ENCODE assay signal across 8 cellular contexts in the genomic region with DNA sequence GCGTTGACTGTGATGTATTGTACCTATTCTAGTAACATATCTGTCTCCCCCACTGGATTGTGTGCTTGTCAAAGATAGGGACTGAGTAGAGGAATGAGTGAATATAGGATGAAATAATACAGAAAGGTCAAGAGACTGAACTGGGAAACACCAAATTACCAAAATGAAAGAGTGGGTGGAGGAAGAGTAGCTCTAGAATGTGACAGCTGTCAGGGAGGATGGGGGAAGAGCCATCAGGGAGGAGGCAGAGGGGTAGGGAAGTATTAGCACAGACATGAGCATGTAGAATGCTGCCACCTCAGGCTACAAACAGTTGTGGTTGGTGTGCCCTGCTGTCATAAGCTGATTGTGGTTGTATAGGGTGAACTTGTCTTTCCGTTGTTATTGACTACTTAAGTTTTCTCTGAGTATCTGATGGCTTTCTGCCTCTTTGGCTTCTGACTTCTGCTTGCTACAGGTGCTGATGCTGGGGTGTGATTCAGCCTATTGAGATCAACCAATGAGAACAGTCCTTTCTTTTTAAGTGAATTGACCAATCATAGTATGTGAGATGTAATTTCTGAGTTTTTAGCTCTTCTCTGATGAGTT. TPM values are rescaled to one million over a fixed set of nuclear protein-coding genes. Genes with fewer than 3 reads are reported as not detected.
A peak's percentile ranks its signal among the peaks of the same experiment; 100 is the strongest.
DNase-seq lines count a peak whose midpoint lies in the region; ATAC-seq and TF ChIP-seq lines count a peak whose summit lies in the region.

No MANE protein-coding gene starts in this region.

- no peak overlapping the region for H2BK20ac ChIP-seq in H9 (ENCODE audit: low read depth, low read length, poor library complexity, severe bottlenecking)

- no peaks in the 10 kb centered on the region for H3K9me3 Mint-ChIP-seq in HFFc6
- H3K9me3 Mint-ChIP-seq in H9 = no peaks in the 10 kb centered on the region

- no peak overlapping the region for H4K8ac ChIP-seq in H9 (replicated peaks; ENCODE audit: insufficient read length, low read depth, low read length)

- no peak overlapping the region for H3K27ac ChIP-seq in lung (ENCODE audit: low read depth in 1 of 2, low read length in 1 of 2)
- H3K27ac ChIP-seq in H9 (ENCODE audit: insufficient read length, low read depth, low read length) = no peak overlapping the region

- peaks cover 40% of the 10 kb centered on the region for H3K4me1 Mint-ChIP-seq in HFFc6 (ENCODE audit: low read depth)
- H3K4me1 Mint-ChIP-seq in H9 = peaks cover 33 to 36% of the 10 kb centered on the region in 2 experiments

- H3K4me1 ChIP-seq in lung (ENCODE audit: control insufficient read depth in 2 of 2, insufficient read depth in 2 of 2, low read length in 2 of 2) = peaks cover 11 to 34% of the 10 kb centered on the region in 2 donors
- peaks cover 7% of the 10 kb centered on the region; the same call in 1 of the 2 replicates for H3K4me1 ChIP-seq in H9 (ENCODE audit: insufficient read depth, low read length)

- H3K79me1 ChIP-seq in H9 (ENCODE audit: insufficient read depth, low read depth, low read length, poor library complexity, severe bottlenecking) = peaks cover 3% of the 10 kb centered on the region

- H4K5ac ChIP-seq in H9 (ENCODE audit: insufficient read length, low read depth, low read length) = no peak overlapping the region

- no peak overlapping the region for H4K91ac ChIP-seq in H9 (ENCODE audit: insufficient read length, low read depth, low read length)

- no peak overlapping the region for H3K23ac ChIP-seq in H9 (ENCODE audit: insufficient read length, low read depth, low read length)

- H3K9me3 ChIP-seq in lung (ENCODE audit: control insufficient read depth in 2 of 2, insufficient read depth in 1 of 2, low read length in 1 of 2) (no peaks in the 10 kb centered on the region), H9 (ENCODE audit: control insufficient read depth, low read depth, low read length) (no peaks in the 10 kb centered on the region)

- H3K79me2 ChIP-seq in H9 (ENCODE audit: insufficient read depth, low read length) = peaks cover 19% of the 10 kb centered on the region; the same call in 1 of the 2 replicates

- H3K36me3 Mint-ChIP-seq in HFFc6 (ENCODE audit: low read depth) = no peaks in the 10 kb centered on the region
- H3K36me3 Mint-ChIP-seq in H9 (ENCODE audit: insufficient read depth in 1 of 3, low read depth in 3 of 3) = no peaks in the 10 kb centered on the region

- H3K4ac ChIP-seq in H9 (ENCODE audit: low read depth, low read length) = no peak overlapping the region

- H3K23me2 ChIP-seq in H9 (ENCODE audit: insufficient read length, low read depth, low read length, poor library complexity, severe bottlenecking) = peaks cover 3% of the 10 kb centered on the region

- H3K4me3 ChIP-seq in lung = no peak overlapping the region

- H3K27me3 Mint-ChIP-seq in HFFc6 (ENCODE audit: insufficient read depth) (peaks cover 2% of the 10 kb centered on the region; the same call in 1 of the 2 replicates), H9 (ENCODE audit: low read depth) (no peaks in the 10 kb centered on the region)

- no peak overlapping the region for H3K4me2 ChIP-seq in H9 (ENCODE audit: insufficient read depth, insufficient read length, low read length)

- no peak overlapping the region for H3K9ac ChIP-seq in H9 (ENCODE audit: extremely low read depth, insufficient read length, low read length)

- H2AK5ac ChIP-seq in H9 (ENCODE audit: insufficient read length, low read length) = no peak overlapping the region

- no peak overlapping the region for H2BK5ac ChIP-seq in H9 (ENCODE audit: insufficient read length, low read length)

- H2AFZ ChIP-seq in H9 (ENCODE audit: low read length) = no peak overlapping the region

- H4K20me1 ChIP-seq in H9 (ENCODE audit: control insufficient read depth, insufficient read depth, insufficient read length) = no peaks in the 10 kb centered on the region

- H2BK120ac ChIP-seq in H9 (ENCODE audit: low read depth, low read length, poor library complexity, severe bottlenecking) = no peak overlapping the region

- in situ Hi-C loops in GM13977 (cut with MboI; ENCODE audit: low pct_unique_long_range_greater_than_20kb, low sequenced_read_pairs, unreplicated experiment) = no loop called here

- H3T11ph ChIP-seq in H9 (ENCODE audit: low read length) = no peak overlapping the region

- ATAC-seq in lung (ENCODE audit: insufficient read depth, low FRiP score) = peak; percentile 45

- H2BK12ac ChIP-seq in H9 (ENCODE audit: insufficient read length, low read depth, low read length) = no peak overlapping the region

- WGBS in lung, 2 donors = 63 to 64% methylated on average over 2 of the region's 2 CpGs
- no CpG with 5 or more reads among the region's 2 CpGs for WGBS in H9 (ENCODE audit: extremely low coverage, insufficient read length, low lambda C conversion rate)

- H3K4me3 Mint-ChIP-seq in HFFc6 (no peak overlapping the region), H9 (no peak overlapping the region; a peak in 1 of 5 replicates)

- no peaks in the 10 kb centered on the region for H3K36me3 ChIP-seq in lung (ENCODE audit: control insufficient read depth in 2 of 2, insufficient read depth in 2 of 2, low read length in 2 of 2)

- no peak overlapping the region for H3K18ac ChIP-seq in H9 (ENCODE audit: insufficient read length, low read depth, low read length)

- no peak overlapping the region for H3K56ac ChIP-seq in H9 (ENCODE audit: insufficient read length, low read depth, low read length)

- peak; percentile 50 for DNase-seq in GM13977 (ENCODE audit: low spot score)
- peak; percentile 7 for DNase-seq in HFFc6
- DNase-seq in NCI-H1694 treated with DMSO at 0.1 percent for 48 hours (lab: John Stamatoyannopoulos, UW) = peak; percentile 52
- peak; percentile 63 for DNase-seq in activated CD8-positive, alpha-beta memory T cell treated with anti-CD3 and anti-CD28 coated beads, Interleukin-2, amount 50 U/mL, for 4 hours
- no peak for DNase-seq in lung (ENCODE audit: low spot score)
- DNase-seq in DMS153 treated with DMSO at 0.1 percent for 48 hours (lab: John Stamatoyannopoulos, UW; ENCODE audit: unreplicated experiment) = no peak
- no peak for DNase-seq in H9
- DNase-seq in DMS114 treated with DMSO at 0.1 percent for 48 hours (lab: John Stamatoyannopoulos, UW; ENCODE audit: unreplicated experiment) = no peak

- no peak overlapping the region for H3K14ac ChIP-seq in H9 (ENCODE audit: insufficient read depth, low read length)

- H3K27me3 ChIP-seq in lung (ENCODE audit: control insufficient read depth, insufficient read depth) = no peaks in the 10 kb centered on the region
- H3K27me3 ChIP-seq in H9 (ENCODE audit: insufficient read depth, low read length) = no peaks in the 10 kb centered on the region

- TF ChIP-seq CTCF in GM13977 (IDR thresholded peaks at IDR 0.05; ENCODE audit: extremely low read depth, insufficient read depth, missing control alignments) (no peak), HFFc6 (IDR thresholded peaks at IDR 0.05) (no peak), lung (IDR thresholded peaks at IDR 0.05; ENCODE audit: control extremely low read depth, extremely low read depth) (no peak), H9 (conservative IDR thresholded peaks at IDR 0.05) (no peak)

- H3K27ac Mint-ChIP-seq in HFFc6 = no peak overlapping the region
- peak overlapping the region in 1 of 3 experiments; percentile 19; a peak in 2 of 7 replicates for H3K27ac Mint-ChIP-seq in H9

- H2BK15ac ChIP-seq in H9 (ENCODE audit: low read depth, low read length) = no peak overlapping the region

RNA-seq across cellular contexts. Expression of a gene that starts 5.6 kb away (rescaled TPM):
- total RNA-seq in HFFc6 (2021; fragmentation: NEBNext Ultra II Directional; extraction: Animal tissue kit (Norgen Biotek cat#: 25700)) = 10 to 100 TPM; 36.1 to 46.9 (median 43.0) TPM
- 10 to 100 TPM; 50.8 to 83.5 TPM for total RNA-seq in lung
- 10 to 100 TPM in 1 of 2 donors, 1 to 10 TPM in 1; 9.4 to 14.2 TPM for polyA plus RNA-seq in lung
- total RNA-seq in H9 (2021) = 20.9 and 22.2 TPM in 2 replicates

Comparison
In these comparisons a context has a peak if more than half of its experiments do, and no peak if none do; other contexts are left out.
1. DNase-seq: peak in GM13977 (single experiment), HFFc6 (single experiment), NCI-H1694 treated with DMSO at 0.1 percent for 48 hours (single experiment) and activated CD8-positive, alpha-beta memory T cell treated with anti-CD3 and anti-CD28 coated beads, Interleukin-2, amount 50 U/mL, for 4 hours (single experiment); none in lung (single experiment), DMS153 treated with DMSO at 0.1 percent for 48 hours (single experiment), H9 (single experiment) and DMS114 treated with DMSO at 0.1 percent for 48 hours (single experiment).